In the genomic region with DNA sequence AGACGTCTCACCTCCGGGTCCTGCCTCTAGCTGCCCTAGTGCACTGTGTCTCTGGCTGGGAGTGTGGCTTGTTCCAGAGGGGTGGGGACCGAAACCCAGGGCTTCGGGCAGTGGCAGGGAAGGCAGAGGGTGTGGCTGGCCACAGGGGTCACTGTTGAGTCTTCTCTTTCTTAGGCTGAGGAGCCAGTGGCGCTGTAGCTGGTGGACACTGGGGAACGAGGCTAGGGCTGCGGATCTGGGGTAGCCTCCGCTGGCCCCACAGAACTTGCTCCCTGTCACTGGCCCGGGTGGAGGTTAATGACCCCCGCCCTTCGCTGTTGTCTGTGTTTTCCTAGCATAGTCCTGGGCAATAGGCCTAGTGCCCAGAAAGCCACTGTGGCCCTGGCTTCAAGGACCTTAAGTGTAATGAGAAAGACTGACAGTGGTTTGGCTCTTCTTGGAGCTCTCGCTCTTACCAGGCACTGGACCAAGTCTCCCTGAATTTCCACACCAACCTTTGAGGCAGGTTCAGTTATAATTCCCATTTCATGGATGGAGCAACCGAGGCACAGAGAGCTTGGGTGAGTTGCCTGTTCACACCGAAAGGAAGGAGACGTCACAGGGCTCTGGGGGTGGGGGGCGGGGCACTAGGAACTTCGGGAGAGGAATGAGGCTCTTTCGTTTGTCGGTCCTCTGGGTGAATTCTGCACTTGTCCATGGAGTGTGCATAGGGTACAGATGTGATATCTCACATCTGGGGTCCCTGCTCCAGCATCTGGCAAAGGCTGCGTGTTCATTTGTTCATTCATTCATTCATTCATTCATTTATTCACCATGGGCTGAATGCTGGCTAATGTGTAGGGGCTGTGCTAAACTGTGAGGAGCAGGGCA, we compare ENCODE assay signal across 1 cellular context.
TF ChIP-seq lines count a peak whose summit lies in the region.

No MANE protein-coding gene starts in this region.

TF ChIP-seq in SK-N-SH treated with all-trans-retinoic acid at 6 μM for 48 hours, 23 proteins besides CTCF, POLR2A, EP300 and RAD21 (continued from another document):
- TF ChIP-seq, protein P1, sequence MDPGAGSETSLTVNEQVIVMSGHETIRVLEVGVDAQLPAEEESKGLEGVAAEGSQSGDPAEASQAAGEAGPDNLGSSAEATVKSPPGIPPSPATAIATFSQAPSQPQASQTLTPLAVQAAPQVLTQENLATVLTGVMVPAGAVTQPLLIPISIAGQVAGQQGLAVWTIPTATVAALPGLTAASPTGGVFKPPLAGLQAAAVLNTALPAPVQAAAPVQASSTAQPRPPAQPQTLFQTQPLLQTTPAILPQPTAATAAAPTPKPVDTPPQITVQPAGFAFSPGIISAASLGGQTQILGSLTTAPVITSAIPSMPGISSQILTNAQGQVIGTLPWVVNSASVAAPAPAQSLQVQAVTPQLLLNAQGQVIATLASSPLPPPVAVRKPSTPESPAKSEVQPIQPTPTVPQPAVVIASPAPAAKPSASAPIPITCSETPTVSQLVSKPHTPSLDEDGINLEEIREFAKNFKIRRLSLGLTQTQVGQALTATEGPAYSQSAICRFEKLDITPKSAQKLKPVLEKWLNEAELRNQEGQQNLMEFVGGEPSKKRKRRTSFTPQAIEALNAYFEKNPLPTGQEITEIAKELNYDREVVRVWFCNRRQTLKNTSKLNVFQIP (CRISPR knock-in tag; IDR thresholded peaks at IDR 0.05; ENCODE audit: borderline replicate concordance, low read depth) = no peak
- TF ChIP-seq ZNF565 (CRISPR knock-in tag; conservative IDR thresholded peaks at IDR 0.05; ENCODE audit: low read depth) = no peak
- TF ChIP-seq ZFP30 (CRISPR knock-in tag; IDR thresholded peaks at IDR 0.05) = no peak
- TF ChIP-seq SNAI2 (CRISPR knock-in tag; IDR thresholded peaks at IDR 0.05) = no peak
- no peak for TF ChIP-seq PPARA (CRISPR knock-in tag; IDR thresholded peaks at IDR 0.05; ENCODE audit: borderline replicate concordance)
- no peak for TF ChIP-seq ZNF70 (CRISPR knock-in tag; IDR thresholded peaks at IDR 0.05)
- no peak for TF ChIP-seq BACH2 (CRISPR knock-in tag; IDR thresholded peaks at IDR 0.05; ENCODE audit: borderline replicate concordance)
- TF ChIP-seq ARNTL (CRISPR knock-in tag; IDR thresholded peaks at IDR 0.05; ENCODE audit: borderline replicate concordance, low read depth) = no peak
TF ChIP-seq in SK-N-SH treated with all-trans-retinoic acid at 6 μM for 48 hours: peak in this region for 0.
